In the genomic region with DNA sequence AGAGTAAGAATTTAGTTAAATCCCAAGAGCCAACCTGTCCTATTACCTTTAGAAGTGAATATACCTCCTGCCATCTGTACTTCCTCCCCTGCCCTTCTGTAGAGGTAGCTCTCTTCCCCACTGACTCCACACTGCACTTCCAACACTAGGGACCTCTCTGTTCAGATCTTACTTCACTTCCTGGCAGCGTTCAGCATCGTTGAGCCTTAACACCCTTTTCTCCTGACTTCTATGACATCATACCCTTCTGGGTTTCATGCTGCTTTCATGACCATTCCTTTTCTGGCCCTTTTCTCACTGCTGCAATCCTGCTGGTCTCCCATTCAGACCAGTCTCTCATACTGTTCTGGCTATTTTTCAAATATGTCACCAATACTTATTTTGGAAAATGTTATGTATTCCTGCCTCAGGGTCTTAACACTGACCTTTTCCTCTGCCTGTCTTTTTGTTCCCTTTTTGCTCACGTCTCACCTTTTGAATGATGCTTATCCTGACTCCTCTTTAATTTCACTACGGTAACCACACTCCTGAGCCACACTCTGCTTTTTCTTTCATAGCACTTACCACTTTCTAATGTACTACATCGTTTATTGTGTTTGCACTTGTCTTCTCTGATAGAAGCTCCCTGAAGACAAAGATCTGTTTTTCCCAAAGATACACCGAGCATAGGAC, we compare ENCODE assay signal across 22 cellular contexts.
DNase-seq lines count a peak whose midpoint lies in the region; ATAC-seq and TF ChIP-seq lines count a peak whose summit lies in the region.
"Had no signal": no experiment of that assay in that cellular context is flagged by ENCODE, and none has a peak within 500 bp of the region (broad histone marks: within the 10 kb centered on the region; RNA-seq: fewer than 3 reads in every experiment).

No MANE protein-coding gene starts in this region.

- H3K4me1 Mint-ChIP-seq in stimulated activated memory B cell treated with anti-CD40 and anti-IgM and Interleukin-4, amounts not matched to agents 10 μg/mL and 1 μg/mL and 100 μg/mL, for 72 hours: no peaks in the 10 kb centered on the region

- peaks cover 59% of the 10 kb centered on the region for H3K4me1 ChIP-seq in left ventricle myocardium inferior

- intact Hi-C loops in Right ventricle myocardium superior (cut with DNase I) (loop anchor here (5.0 kb wide), 1 partner anchor 80 kb away; no protein-coding TSS in a partner anchor), left ventricle myocardium inferior (cut with micrococcal nuclease) (no loop called here)

- no peak overlapping the region for H3K4me3 ChIP-seq in left ventricle myocardium inferior
- H3K4me3 ChIP-seq: body of pancreas, dorsolateral prefrontal cortex, PC-9, thoracic aorta had no signal

- TF ChIP-seq CTCF in left ventricle myocardium inferior (IDR thresholded peaks at IDR 0.05; ENCODE audit: borderline replicate concordance): no peak

- no peak overlapping the region for H3K4me3 Mint-ChIP-seq in stimulated activated memory B cell treated with anti-CD40 and anti-IgM and Interleukin-4, amounts not matched to agents 10 μg/mL and 1 μg/mL and 100 μg/mL, for 72 hours

- H3K36me3 ChIP-seq in left ventricle myocardium inferior: no peaks in the 10 kb centered on the region
- H3K36me3 ChIP-seq: thoracic aorta had no signal

- H3K9me3 ChIP-seq in left ventricle myocardium inferior (replicated peaks): no peaks in the 10 kb centered on the region
- H3K9me3 ChIP-seq: body of pancreas, thoracic aorta had no signal

- no peak overlapping the region for H3K27ac Mint-ChIP-seq in stimulated activated memory B cell treated with anti-CD40 and anti-IgM and Interleukin-4, amounts not matched to agents 10 μg/mL and 1 μg/mL and 100 μg/mL, for 72 hours
- H3K27ac Mint-ChIP-seq: activated naive CD4-positive, alpha-beta T cell treated with anti-CD3 and anti-CD28 coated beads, Interleukin-2, amount 50 U/mL, for 72 hours had no signal

- H3K36me3 Mint-ChIP-seq in stimulated activated memory B cell treated with anti-CD40 and anti-IgM and Interleukin-4, amounts not matched to agents 10 μg/mL and 1 μg/mL and 100 μg/mL, for 72 hours: no peaks in the 10 kb centered on the region
- H3K36me3 Mint-ChIP-seq: activated naive CD4-positive, alpha-beta T cell treated with anti-CD3 and anti-CD28 coated beads, Interleukin-2, amount 50 U/mL, for 72 hours had no signal

- no peaks in the 10 kb centered on the region for H3K9me3 Mint-ChIP-seq in stimulated activated memory B cell treated with anti-CD40 and anti-IgM and Interleukin-4, amounts not matched to agents 10 μg/mL and 1 μg/mL and 100 μg/mL, for 72 hours
- H3K9me3 Mint-ChIP-seq: activated naive CD4-positive, alpha-beta T cell treated with anti-CD3 and anti-CD28 coated beads, Interleukin-2, amount 50 U/mL, for 72 hours had no signal

- ATAC-seq in Right ventricle myocardium superior (ENCODE audit: poor library complexity): peak; percentile 56
- peak; percentile 40 for ATAC-seq in stimulated activated memory B cell treated with anti-CD40 and anti-IgM and Interleukin-4, amounts not matched to agents 10 μg/mL and 1 μg/mL and 100 μg/mL, for 72 hours
- no peak for ATAC-seq in HG03469 (IDR thresholded peaks at IDR 0.05; ENCODE audit: unreplicated experiment)
- ATAC-seq in HG03457 (IDR thresholded peaks at IDR 0.05; ENCODE audit: unreplicated experiment): no peak
- ATAC-seq: activated naive CD4-positive, alpha-beta T cell treated with anti-CD3 and anti-CD28 coated beads, Interleukin-2, amount 50 U/mL, for 72 hours; body of pancreas; left colon had no signal

- H3K27ac ChIP-seq in left ventricle myocardium inferior (replicated peaks): no peak overlapping the region
- H3K27ac ChIP-seq: body of pancreas, dorsolateral prefrontal cortex, PC-9, thoracic aorta had no signal

- H3K27me3 Mint-ChIP-seq in stimulated activated memory B cell treated with anti-CD40 and anti-IgM and Interleukin-4, amounts not matched to agents 10 μg/mL and 1 μg/mL and 100 μg/mL, for 72 hours: no peaks in the 10 kb centered on the region

- DNase-seq in Right ventricle myocardium superior (no peak), left ventricle myocardium inferior (no peak), NCI-H69 (lab: John Stamatoyannopoulos, UW) (peak; percentile 90), fibroblast of peridontal ligament (ENCODE audit: extremely low read depth) (peak; percentile 29), OCI-M1 (lab: John Stamatoyannopoulos, UW) (no peak)
- DNase-seq: activated CD4-positive, alpha-beta T cell treated with anti-CD3 and anti-CD28 coated beads, Interleukin-2, amount 50 U/mL, for 48 hours; activated T-cell treated with anti-CD3 and anti-CD28 coated beads, Interleukin-2, amount 50 U/mL, for 48 hours; body of pancreas; dorsolateral prefrontal cortex; hippocampal formation; left colon; MM.1S; NCI-H524 treated with DMSO at 0.1 percent for 48 hours; occipital lobe; PC-9; stimulated activated CD4-positive, alpha-beta T cell treated with anti-CD3 and anti-CD28 coated beads, Interleukin-4, amount 100 ng/mL, for 24 hours; stimulated activated CD8-positive, alpha-beta memory T cell treated with anti-CD3 and anti-CD28 coated beads, Interleukin-4, amount 100 ng/mL, for 48 hours had no signal

- no peaks in the 10 kb centered on the region for H3K27me3 ChIP-seq in left ventricle myocardium inferior (ENCODE audit: low read depth)
- H3K27me3 ChIP-seq: body of pancreas, dorsolateral prefrontal cortex had no signal

Comparison
In these comparisons a context has a peak if more than half of its experiments do, and no peak if none do; other contexts are left out.
1. ATAC-seq: peak in Right ventricle myocardium superior (single experiment) and stimulated activated memory B cell treated with anti-CD40 and anti-IgM and Interleukin-4, amounts not matched to agents 10 μg/mL and 1 μg/mL and 100 μg/mL, for 72 hours (single experiment); none in HG03469 (single experiment) and HG03457 (single experiment).
2. DNase-seq: peak in NCI-H69 (single experiment) and fibroblast of peridontal ligament (single experiment); none in Right ventricle myocardium superior (single experiment), left ventricle myocardium inferior (single experiment) and OCI-M1 (single experiment).